In the genomic region with DNA sequence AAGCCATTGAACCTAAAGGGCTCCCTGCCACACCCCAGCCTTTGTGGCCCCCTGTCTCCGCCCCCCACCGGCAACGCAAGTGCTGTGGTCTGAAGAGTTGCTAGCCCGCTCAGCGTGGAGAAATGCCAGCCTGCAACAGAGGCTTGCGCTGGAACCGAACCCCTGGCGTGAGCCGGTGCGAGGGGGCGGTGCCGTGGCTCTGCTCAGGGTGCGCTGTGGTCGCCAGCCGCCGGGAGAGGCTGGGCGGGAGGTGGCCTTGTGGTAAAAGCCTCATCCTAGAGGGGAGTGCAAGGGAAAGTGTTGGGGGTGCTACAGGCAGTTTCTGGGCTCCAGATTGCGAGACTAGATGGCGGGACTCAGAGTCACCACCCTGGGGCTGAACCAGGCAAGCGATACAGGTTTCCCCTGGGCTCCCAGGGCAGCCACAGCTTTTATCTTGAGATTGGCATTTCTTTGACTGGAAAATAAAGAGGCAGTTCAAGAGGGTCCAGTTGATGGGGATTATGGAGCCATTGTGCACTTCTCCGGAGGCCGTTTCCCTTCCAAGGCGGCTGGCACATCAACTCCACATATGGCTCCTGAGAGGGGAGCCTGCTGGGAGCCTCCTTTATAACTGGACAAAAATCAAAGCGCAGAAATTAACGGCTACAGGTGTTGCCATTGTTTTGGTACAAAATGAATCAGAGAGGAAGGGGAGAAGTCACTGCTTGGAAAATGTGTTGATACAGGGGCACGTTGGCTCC, we compare ENCODE assay signal across 8 cellular contexts. TPM values are rescaled to one million over a fixed set of nuclear protein-coding genes. Genes with fewer than 3 reads are reported as not detected.
A peak's percentile ranks its signal among the peaks of the same experiment; 100 is the strongest.
DNase-seq lines count a peak whose midpoint lies in the region; ATAC-seq and TF ChIP-seq lines count a peak whose summit lies in the region.

No MANE protein-coding gene starts in this region.

- peaks cover 30% of the 10 kb centered on the region for H3K27me3 Mint-ChIP-seq in activated T-cell treated with anti-CD3 and anti-CD28 coated beads, Interleukin-2, amount 50 U/mL, for 72 hours (ENCODE audit: low read depth)

- peak; percentile 12 to 16 for ATAC-seq in activated T-cell treated with anti-CD3 and anti-CD28 coated beads, Interleukin-2, amount 50 U/mL, for 72 hours (replicated peaks in 1 of 2)
- ATAC-seq in right cardiac atrium (no peak), HG02884 (IDR thresholded peaks at IDR 0.05; ENCODE audit: unreplicated experiment) (no peak)

- no peaks in the 10 kb centered on the region for H3K9me3 ChIP-seq in right cardiac atrium (ENCODE audit: control insufficient read depth, low read length)
- no peaks in the 10 kb centered on the region for H3K9me3 ChIP-seq in smooth muscle cell (replicated peaks; ENCODE audit: low read depth)

- H3K27me3 ChIP-seq in right cardiac atrium (ENCODE audit: control insufficient read depth, insufficient read depth): no peaks in the 10 kb centered on the region
- H3K27me3 ChIP-seq in smooth muscle cell (ENCODE audit: low read depth): peaks cover 93% of the 10 kb centered on the region

- H3K27ac ChIP-seq in right cardiac atrium (ENCODE audit: low read length): no peak overlapping the region
- no peak overlapping the region for H3K27ac ChIP-seq in smooth muscle cell (ENCODE audit: low read depth)

- no peak overlapping the region for H2AFZ ChIP-seq in smooth muscle cell (ENCODE audit: low read depth)

- 18% methylated on average over 26 of the region's 26 CpGs for WGBS in right cardiac atrium
- WGBS in smooth muscle cell (ENCODE audit: low lambda C conversion rate): 23% methylated on average over 26 of the region's 26 CpGs

- H3K36me3 ChIP-seq in smooth muscle cell (ENCODE audit: low read depth): no peaks in the 10 kb centered on the region

- H3K36me3 Mint-ChIP-seq in activated T-cell treated with anti-CD3 and anti-CD28 coated beads, Interleukin-2, amount 50 U/mL, for 72 hours (ENCODE audit: insufficient read depth in 2 of 2): peaks cover 2 to 3% of the 10 kb centered on the region in 2 donors

- no peaks in the 10 kb centered on the region for H4K20me1 ChIP-seq in smooth muscle cell (ENCODE audit: low read depth)

- H3K4me1 Mint-ChIP-seq in activated T-cell treated with anti-CD3 and anti-CD28 coated beads, Interleukin-2, amount 50 U/mL, for 72 hours (ENCODE audit: low read depth): peaks cover 26% of the 10 kb centered on the region

- H3K4me1 ChIP-seq in right cardiac atrium (ENCODE audit: control insufficient read depth, insufficient read depth, low read length) (no peaks in the 10 kb centered on the region), smooth muscle cell (ENCODE audit: low read depth) (peaks cover 20% of the 10 kb centered on the region)

- TF ChIP-seq CTCF in NB4 (IDR thresholded peaks at IDR 0.05; ENCODE audit: low read depth, low read length): no peak
- TF ChIP-seq CTCF in smooth muscle cell (IDR thresholded peaks at IDR 0.05; ENCODE audit: borderline replicate concordance, insufficient read depth, poor library complexity, severe bottlenecking): no peak

- DNase-seq in DMS79 (lab: John Stamatoyannopoulos, UW) (peak; percentile 18), NB4 (ENCODE audit: low read depth) (peak; percentile 86), right cardiac atrium (peak in 2 of 3 donors; percentile 60 to 68), smooth muscle cell (lab: John Stamatoyannopoulos, UW; ENCODE audit: unreplicated experiment) (no peak), ACHN (no peak), GOT3 (lab: John Stamatoyannopoulos, UW) (no peak)
- DNase-seq in activated T-cell treated with anti-CD3 and anti-CD28 coated beads, Interleukin-2, amount 50 U/mL, for 72 hours: peak; percentile 53 to 58

- peak overlapping the region; percentile 93 to 96 for H3K4me3 Mint-ChIP-seq in activated T-cell treated with anti-CD3 and anti-CD28 coated beads, Interleukin-2, amount 50 U/mL, for 72 hours

- H3K9ac ChIP-seq in smooth muscle cell (ENCODE audit: low read depth): no peak overlapping the region

- in situ Hi-C loops in ACHN (cut with HindIII; ENCODE audit: low pct_ligation_motif_present, low pct_unique_long_range_greater_than_20kb, low sequenced_read_pairs): no loop called here

- H3K79me2 ChIP-seq in smooth muscle cell (ENCODE audit: low read depth): no peaks in the 10 kb centered on the region

- peak overlapping the region; percentile 32 for H3K27ac Mint-ChIP-seq in activated T-cell treated with anti-CD3 and anti-CD28 coated beads, Interleukin-2, amount 50 U/mL, for 72 hours

- H3K9me3 Mint-ChIP-seq in activated T-cell treated with anti-CD3 and anti-CD28 coated beads, Interleukin-2, amount 50 U/mL, for 72 hours: no peaks in the 10 kb centered on the region

- peak overlapping the region; percentile 88 for H3K4me2 ChIP-seq in smooth muscle cell

- intact Hi-C loops in right cardiac atrium (cut with DNase I): loop anchor here in 1 of 4 donors (10.0 kb wide), 1 partner anchor 144 kb away; no protein-coding TSS in a partner anchor

- H3K4me3 ChIP-seq in NB4 (ENCODE audit: low read depth, low read length): peak overlapping the region; percentile 37
- H3K4me3 ChIP-seq in right cardiac atrium (ENCODE audit: low read length): peak overlapping the region; percentile 88
- peak overlapping the region; percentile 59 for H3K4me3 ChIP-seq in smooth muscle cell

- no peaks in the 10 kb centered on the region for H3F3A ChIP-seq in smooth muscle cell (ENCODE audit: low read depth)

- no peak for TF ChIP-seq POLR2A in NB4 (IDR thresholded peaks at IDR 0.05; ENCODE audit: extremely low read depth, insufficient read length)

RNA-seq across cellular contexts. Expression of gene PLXNC1, which starts 2.3 kb away (rescaled TPM):
- total RNA-seq in activated T-cell treated with anti-CD3 and anti-CD28 coated beads, Interleukin-2, amount 50 U/mL, for 72 hours: 10 to 100 TPM; 11.3 to 14.1 TPM
- total RNA-seq in right cardiac atrium: 1 to 10 TPM; 2.8 to 7.6 (median 5.5) TPM
- 2.4 TPM for polyA plus RNA-seq in right cardiac atrium
- 0.49 and 0.81 TPM in 2 replicates for total RNA-seq in smooth muscle cell
- 0.66 and 0.70 TPM in 2 replicates for polyA plus RNA-seq in smooth muscle cell

Comparison
In these comparisons a context has a peak if more than half of its experiments do, and no peak if none do; other contexts are left out.
1. DNase-seq: peak in DMS79 (single experiment), NB4 (single experiment), activated T-cell treated with anti-CD3 and anti-CD28 coated beads, Interleukin-2, amount 50 U/mL, for 72 hours (2 of 2) and right cardiac atrium (2 of 3); none in smooth muscle cell (single experiment), ACHN (single experiment) and GOT3 (single experiment).
2. H3K4me3 ChIP-seq: peak in every context shown above with its lines; median percentile 88 in right cardiac atrium; 59 in smooth muscle cell; 37 in NB4.
3. ATAC-seq: peak in activated T-cell treated with anti-CD3 and anti-CD28 coated beads, Interleukin-2, amount 50 U/mL, for 72 hours (2 of 2); none in right cardiac atrium (0 of 2) and HG02884 (single experiment).